16 cellular contexts compared by ENCODE assay signal in genomic region chr6:87641065-87641692, GRCh38. TPM values are rescaled to one million over a fixed set of nuclear protein-coding genes. Genes with fewer than 3 reads are reported as not detected.
A peak's percentile ranks its signal among the peaks of the same experiment; 100 is the strongest.
DNase-seq lines count a peak whose midpoint lies in the region; ATAC-seq and TF ChIP-seq lines count a peak whose summit lies in the region.
"Had no signal": no experiment of that assay in that cellular context is flagged by ENCODE, and none has a peak within 500 bp of the region (broad histone marks: within the 10 kb centered on the region; RNA-seq: fewer than 3 reads in every experiment).

No MANE protein-coding gene starts in this region.

- peaks cover 6% of the 10 kb centered on the region; the same call in 1 of the 2 replicates for H3K4me1 ChIP-seq in DND-41 (ENCODE audit: insufficient read depth, low read length)

- H3K4me2 ChIP-seq in DND-41 (ENCODE audit: insufficient read depth, low read length), result no peak overlapping the region
- H3K4me2 ChIP-seq: SK-N-SH had no signal

- peaks cover 30% of the 10 kb centered on the region for H3K36me3 ChIP-seq in DND-41 (ENCODE audit: insufficient read depth, low read length)

- H3K4me3 ChIP-seq in DND-41 (ENCODE audit: low read depth in 1 of 2, low read length in 2 of 2), result no peak overlapping the region

- H2AFZ ChIP-seq in DND-41 (ENCODE audit: low read depth, low read length), result no peak overlapping the region

- no peaks in the 10 kb centered on the region for H3K27me3 ChIP-seq in DND-41 (ENCODE audit: insufficient read depth, low read length, poor library complexity)

- H4K20me1 ChIP-seq in DND-41 (ENCODE audit: insufficient read depth, low read length), result no peaks in the 10 kb centered on the region

- peak; percentile 69 to 93 for ATAC-seq in activated naive CD4-positive, alpha-beta T cell treated with anti-CD3 and anti-CD28 coated beads, Interleukin-2, amount 50 U/mL, for 72 hours
- peak; percentile 45; the same call in 2 of the 3 replicates for ATAC-seq in DND-41 (ENCODE audit: insufficient read depth, low read depth)
- ATAC-seq in activated T-helper 17 cell treated with anti-CD3 and anti-CD28 coated beads, Interleukin-2, amount 50 U/mL, for 72 hours (replicated peaks), result peak; percentile 92
- ATAC-seq in stimulated activated naive CD8-positive, alpha-beta T cell treated with anti-CD3 and anti-CD28 coated beads, Interleukin-15, Interleukin-2, amounts not matched to agents 100 U/mL and 50 U/mL, for 24 hours, result peak; percentile 28

- H3K9me3 ChIP-seq in DND-41 (ENCODE audit: insufficient read depth, low read length, severe bottlenecking), result no peaks in the 10 kb centered on the region
- H3K9me3 ChIP-seq: SK-N-SH had no signal

- H3K4me3 Mint-ChIP-seq in activated T-helper 17 cell treated with anti-CD3 and anti-CD28 coated beads, Interleukin-2, amount 50 U/mL, for 72 hours, result no peak overlapping the region

- no peak for DNase-seq in activated naive CD4-positive, alpha-beta T cell treated with anti-CD3 and anti-CD28 coated beads, Interleukin-2, amount 50 U/mL, for 72 hours (ENCODE audit: low spot score in 2 of 2)
- DNase-seq in activated naive CD4-positive, alpha-beta T cell treated with Interleukin-2 at 50 U/mL for 16 hours, result no peak
- no peak for DNase-seq in DND-41
- DNase-seq in stimulated activated naive CD8-positive, alpha-beta T cell treated with anti-CD3 and anti-CD28 coated beads, Interleukin-15, Interleukin-2, amounts not matched to agents 100 U/mL and 50 U/mL, for 24 hours, result no peak
- no peak for DNase-seq in superior temporal gyrus (ENCODE audit: extremely low spot score)
- no peak for DNase-seq in SHP77 (lab: John Stamatoyannopoulos, UW)
- DNase-seq: AML-193, DMS79, NCI-H1417 treated with DMSO at 0.1 percent for 48 hours, NCI-H1930, NCI-H2171 treated with DMSO at 0.1 percent for 48 hours, OCI-M1, SHP77 treated with DMSO at 0.1 percent for 48 hours, SK-N-SH had no signal

- peaks cover 5% of the 10 kb centered on the region for H3K4me1 Mint-ChIP-seq in activated T-helper 17 cell treated with anti-CD3 and anti-CD28 coated beads, Interleukin-2, amount 50 U/mL, for 72 hours

- no peaks in the 10 kb centered on the region for H3K9me3 Mint-ChIP-seq in activated naive CD4-positive, alpha-beta T cell treated with anti-CD3 and anti-CD28 coated beads, Interleukin-2, amount 50 U/mL, for 72 hours
- no peaks in the 10 kb centered on the region for H3K9me3 Mint-ChIP-seq in activated T-helper 17 cell treated with anti-CD3 and anti-CD28 coated beads, Interleukin-2, amount 50 U/mL, for 72 hours

- peaks cover 5 to 9% of the 10 kb centered on the region in 2 donors for H3K36me3 Mint-ChIP-seq in activated naive CD4-positive, alpha-beta T cell treated with anti-CD3 and anti-CD28 coated beads, Interleukin-2, amount 50 U/mL, for 72 hours
- H3K36me3 Mint-ChIP-seq in activated T-helper 17 cell treated with anti-CD3 and anti-CD28 coated beads, Interleukin-2, amount 50 U/mL, for 72 hours (ENCODE audit: low read depth), result peaks cover 40% of the 10 kb centered on the region

- no peak overlapping the region for H3K9ac ChIP-seq in DND-41 (ENCODE audit: low read depth, low read length)
- H3K9ac ChIP-seq: SK-N-SH had no signal

- no peak overlapping the region for H3K27ac ChIP-seq in DND-41 (ENCODE audit: low read length)
- H3K27ac ChIP-seq: C4-2B had no signal

- H3K27me3 Mint-ChIP-seq in activated T-helper 17 cell treated with anti-CD3 and anti-CD28 coated beads, Interleukin-2, amount 50 U/mL, for 72 hours, result no peaks in the 10 kb centered on the region

- H3K27ac Mint-ChIP-seq in activated naive CD4-positive, alpha-beta T cell treated with anti-CD3 and anti-CD28 coated beads, Interleukin-2, amount 50 U/mL, for 72 hours, result no peak overlapping the region
- peak overlapping the region; percentile 10 for H3K27ac Mint-ChIP-seq in activated T-helper 17 cell treated with anti-CD3 and anti-CD28 coated beads, Interleukin-2, amount 50 U/mL, for 72 hours

- no peak for TF ChIP-seq CTCF in DND-41 (IDR thresholded peaks at IDR 0.05; ENCODE audit: borderline replicate concordance, extremely low read depth, low read length, poor library complexity, severe bottlenecking)

- no peaks in the 10 kb centered on the region for H3K79me2 ChIP-seq in DND-41 (ENCODE audit: insufficient read depth, low read length)

RNA-seq across cellular contexts. Expression of gene ORC3, which starts 51.2 kb away (rescaled TPM):
- 10 to 100 TPM; 41.6 to 42.5 TPM for total RNA-seq in activated naive CD4-positive, alpha-beta T cell treated with anti-CD3 and anti-CD28 coated beads, Interleukin-2, amount 50 U/mL, for 72 hours
- total RNA-seq in activated T-helper 17 cell treated with anti-CD3 and anti-CD28 coated beads, Interleukin-2, amount 50 U/mL, for 72 hours, result 10 to 100 TPM; 32.7 to 43.7 TPM

RNA-seq across cellular contexts. Expression of gene RARS2, which starts 51.4 kb away (rescaled TPM):
- total RNA-seq in activated naive CD4-positive, alpha-beta T cell treated with anti-CD3 and anti-CD28 coated beads, Interleukin-2, amount 50 U/mL, for 72 hours, result 10 to 100 TPM; 22.5 to 27.3 TPM
- total RNA-seq in activated T-helper 17 cell treated with anti-CD3 and anti-CD28 coated beads, Interleukin-2, amount 50 U/mL, for 72 hours, result 10 to 100 TPM; 25.7 to 27.0 TPM

Comparison
In these comparisons a context has a peak if more than half of its experiments do, and no peak if none do; other contexts are left out.
1. ATAC-seq: peak in every context shown above with its lines; median percentile 92 in activated T-helper 17 cell treated with anti-CD3 and anti-CD28 coated beads, Interleukin-2, amount 50 U/mL, for 72 hours; 81 in activated naive CD4-positive, alpha-beta T cell treated with anti-CD3 and anti-CD28 coated beads, Interleukin-2, amount 50 U/mL, for 72 hours; 45 in DND-41; 28 in stimulated activated naive CD8-positive, alpha-beta T cell treated with anti-CD3 and anti-CD28 coated beads, Interleukin-15, Interleukin-2, amounts not matched to agents 100 U/mL and 50 U/mL, for 24 hours.